In genomic region chr11:102320166-102320565, GRCh38 we compare ENCODE assay signal across 11 cellular contexts. TPM values are rescaled to one million over a fixed set of nuclear protein-coding genes. Genes with fewer than 3 reads are reported as not detected.
DNase-seq lines count a peak whose midpoint lies in the region; ATAC-seq and TF ChIP-seq lines count a peak whose summit lies in the region.
"Had no signal": no experiment of that assay in that cellular context is flagged by ENCODE, and none has a peak within 500 bp of the region (broad histone marks: within the 10 kb centered on the region; RNA-seq: fewer than 3 reads in every experiment).

No MANE protein-coding gene starts in this region.

- peaks cover 12 to 57% (median 44%) of the 10 kb centered on the region in 4 donors for H3K4me1 Mint-ChIP-seq in CD4-positive, CD25-positive, alpha-beta regulatory T cell
- peaks cover 26% of the 10 kb centered on the region for H3K4me1 Mint-ChIP-seq in activated T-helper 17 cell treated with anti-CD3 and anti-CD28 coated beads, Interleukin-2, amount 50 U/mL, for 72 hours
- H3K4me1 Mint-ChIP-seq in naive thymus-derived CD4-positive, alpha-beta T cell: peaks cover 46 to 87% (median 69%) of the 10 kb centered on the region in 7 donors

- no peak for TF ChIP-seq POLR2A in body of pancreas (IDR thresholded peaks at IDR 0.05)

- DNase-seq in CD4-positive, CD25-positive, alpha-beta regulatory T cell: peak in 1 of 3 donors; percentile 49
- DNase-seq in GM12865 (ENCODE audit: low read depth): peak; percentile 40
- DNase-seq in naive thymus-derived CD4-positive, alpha-beta T cell: no peak
- no peak for DNase-seq in A172 (ENCODE audit: low spot score)
- DNase-seq in brain microvascular endothelial cell: no peak
- DNase-seq in body of pancreas: no peak
- DNase-seq: NCI-H510A, SJCRH30 had no signal

- intact Hi-C loops in naive thymus-derived CD4-positive, alpha-beta T cell (cut with micrococcal nuclease): no loop called here
- intact Hi-C loops in body of pancreas (cut with DNase I): no loop called here

- POLR2A ChIA-PET in naive thymus-derived CD4-positive, alpha-beta T cell (lab: Charles Lee): interaction anchor here (0.6 to 2.1 kb wide), 7 partner anchors 13 to 346 kb away, joined by 3 to 11 read pairs (median 4); no protein-coding TSS in a partner anchor

- H3K4me3 Mint-ChIP-seq in CD4-positive, CD25-positive, alpha-beta regulatory T cell: peak overlapping the region; percentile 92 to 100 (median 96)
- H3K4me3 Mint-ChIP-seq in activated T-helper 17 cell treated with anti-CD3 and anti-CD28 coated beads, Interleukin-2, amount 50 U/mL, for 72 hours: peak overlapping the region; percentile 99
- H3K4me3 Mint-ChIP-seq in naive thymus-derived CD4-positive, alpha-beta T cell: peak overlapping the region; percentile 85 to 98 (median 96)
- H3K4me3 Mint-ChIP-seq: mesothelial cell of epicardium had no signal

- CTCF ChIA-PET in naive thymus-derived CD4-positive, alpha-beta T cell (lab: Charles Lee): interaction anchor here (0.7 to 17.6 kb wide), 3 partner anchors 10 to 26 kb away, joined by 3 to 354 read pairs (median 3); no protein-coding TSS in a partner anchor

- ATAC-seq in CD4-positive, CD25-positive, alpha-beta regulatory T cell (ENCODE audit: low read depth in 2 of 2): no peak
- ATAC-seq in activated T-helper 17 cell treated with anti-CD3 and anti-CD28 coated beads, Interleukin-2, amount 50 U/mL, for 72 hours (replicated peaks): no peak
- no peak for ATAC-seq in naive thymus-derived CD4-positive, alpha-beta T cell
- ATAC-seq in HG02870 (IDR thresholded peaks at IDR 0.05; ENCODE audit: unreplicated experiment): no peak
- no peak for ATAC-seq in body of pancreas

- no peaks in the 10 kb centered on the region for H3K27me3 ChIP-seq in CD4-positive, CD25-positive, alpha-beta regulatory T cell (ENCODE audit: control insufficient read depth, insufficient read depth, low read length)
- H3K27me3 ChIP-seq in naive thymus-derived CD4-positive, alpha-beta T cell (ENCODE audit: control insufficient read depth in 2 of 2, insufficient read depth in 2 of 2, low read length in 2 of 2): no peaks in the 10 kb centered on the region
- H3K27me3 ChIP-seq in brain microvascular endothelial cell (replicated peaks) (no peaks in the 10 kb centered on the region), body of pancreas (no peaks in the 10 kb centered on the region)
- H3K27me3 ChIP-seq: SJCRH30 had no signal

- H3K36me3 ChIP-seq in CD4-positive, CD25-positive, alpha-beta regulatory T cell (ENCODE audit: control insufficient read depth, insufficient read depth, low read length): peaks cover 47% of the 10 kb centered on the region
- peaks cover 0 to 8% (median 0%) of the 10 kb centered on the region in 3 experiments for H3K36me3 ChIP-seq in naive thymus-derived CD4-positive, alpha-beta T cell (ENCODE audit: control insufficient read depth in 2 of 3, insufficient read depth in 3 of 3, low read length in 3 of 3)
- H3K36me3 ChIP-seq in brain microvascular endothelial cell (replicated peaks): no peaks in the 10 kb centered on the region
- H3K36me3 ChIP-seq in body of pancreas (replicated peaks in 1 of 2; ENCODE audit: insufficient read depth in 1 of 2, low read depth in 2 of 2): peaks cover 0 to 2% of the 10 kb centered on the region in 2 donors
- H3K36me3 ChIP-seq: SJCRH30 had no signal

- H3K9me3 Mint-ChIP-seq in CD4-positive, CD25-positive, alpha-beta regulatory T cell: peaks cover 0 to 4% (median 0%) of the 10 kb centered on the region in 7 donors
- no peaks in the 10 kb centered on the region for H3K9me3 Mint-ChIP-seq in activated T-helper 17 cell treated with anti-CD3 and anti-CD28 coated beads, Interleukin-2, amount 50 U/mL, for 72 hours
- H3K9me3 Mint-ChIP-seq in naive thymus-derived CD4-positive, alpha-beta T cell: peaks cover 0 to 6% (median 0%) of the 10 kb centered on the region in 11 donors
- H3K9me3 Mint-ChIP-seq: mesothelial cell of epicardium had no signal

- H3K27ac ChIP-seq in CD4-positive, CD25-positive, alpha-beta regulatory T cell (ENCODE audit: insufficient read depth, low read length, poor library complexity, severe bottlenecking): peak overlapping the region; percentile 98
- peak overlapping the region; percentile 97 for H3K27ac ChIP-seq in naive thymus-derived CD4-positive, alpha-beta T cell (ENCODE audit: low read depth, low read length)
- H3K27ac ChIP-seq in brain microvascular endothelial cell: no peak overlapping the region
- H3K27ac ChIP-seq in body of pancreas: peak overlapping the region in 1 of 4 donors; percentile 47
- H3K27ac ChIP-seq: SJCRH30 had no signal

- H3K4me1 ChIP-seq in CD4-positive, CD25-positive, alpha-beta regulatory T cell (ENCODE audit: control insufficient read depth, insufficient read depth, low read length, poor library complexity, severe bottlenecking): peaks cover 66% of the 10 kb centered on the region
- peaks cover 35 to 51% of the 10 kb centered on the region in 2 donors for H3K4me1 ChIP-seq in naive thymus-derived CD4-positive, alpha-beta T cell (ENCODE audit: control insufficient read depth in 2 of 2, insufficient read depth in 2 of 2, low read length in 2 of 2)
- peaks cover 23% of the 10 kb centered on the region for H3K4me1 ChIP-seq in body of pancreas
- H3K4me1 ChIP-seq: SJCRH30 had no signal

- H3K27ac Mint-ChIP-seq in CD4-positive, CD25-positive, alpha-beta regulatory T cell: peak overlapping the region; percentile 96 to 100 (median 97)
- H3K27ac Mint-ChIP-seq in activated T-helper 17 cell treated with anti-CD3 and anti-CD28 coated beads, Interleukin-2, amount 50 U/mL, for 72 hours: peak overlapping the region; percentile 97
- H3K27ac Mint-ChIP-seq in naive thymus-derived CD4-positive, alpha-beta T cell: peak overlapping the region; percentile 80 to 99 (median 94)

- H3K9me3 ChIP-seq in CD4-positive, CD25-positive, alpha-beta regulatory T cell (ENCODE audit: control insufficient read depth in 2 of 2, low read length in 2 of 2): no peaks in the 10 kb centered on the region
- H3K9me3 ChIP-seq in naive thymus-derived CD4-positive, alpha-beta T cell (ENCODE audit: control insufficient read depth in 2 of 3, low read length in 3 of 3): no peaks in the 10 kb centered on the region
- H3K9me3 ChIP-seq in body of pancreas: no peaks in the 10 kb centered on the region
- H3K9me3 ChIP-seq: SJCRH30 had no signal

- in situ Hi-C loops in brain microvascular endothelial cell (cut with HindIII; ENCODE audit: low pct_ligation_motif_present, low sequenced_read_pairs): no loop called here

- TF ChIP-seq CTCF in GM12865 (IDR thresholded peaks at IDR 0.05; ENCODE audit: insufficient read depth, low read depth, low read length, missing control alignments): no peak
- TF ChIP-seq CTCF in brain microvascular endothelial cell (IDR thresholded peaks at IDR 0.05; ENCODE audit: low read depth, low read length, missing control alignments): no peak
- no peak for TF ChIP-seq CTCF in body of pancreas (IDR thresholded peaks at IDR 0.05)

- H3K27me3 Mint-ChIP-seq in CD4-positive, CD25-positive, alpha-beta regulatory T cell: peaks cover 4% of the 10 kb centered on the region
- no peaks in the 10 kb centered on the region for H3K27me3 Mint-ChIP-seq in activated T-helper 17 cell treated with anti-CD3 and anti-CD28 coated beads, Interleukin-2, amount 50 U/mL, for 72 hours
- H3K27me3 Mint-ChIP-seq in naive thymus-derived CD4-positive, alpha-beta T cell: peaks cover 0 to 2% (median 0%) of the 10 kb centered on the region in 5 donors

- peak overlapping the region; percentile 99 for H3K4me3 ChIP-seq in CD4-positive, CD25-positive, alpha-beta regulatory T cell (ENCODE audit: low read depth, low read length)
- H3K4me3 ChIP-seq in GM12865 (ENCODE audit: low read depth, low read length) (peak overlapping the region; percentile 68), brain microvascular endothelial cell (ENCODE audit: low read depth, low read length) (no peak overlapping the region), body of pancreas (no peak overlapping the region)
- H3K4me3 ChIP-seq in naive thymus-derived CD4-positive, alpha-beta T cell (ENCODE audit: low read length): peak overlapping the region; percentile 74
- H3K4me3 ChIP-seq: SJCRH30 had no signal

- peaks cover 53% of the 10 kb centered on the region for H3K36me3 Mint-ChIP-seq in CD4-positive, CD25-positive, alpha-beta regulatory T cell
- peaks cover 83% of the 10 kb centered on the region for H3K36me3 Mint-ChIP-seq in activated T-helper 17 cell treated with anti-CD3 and anti-CD28 coated beads, Interleukin-2, amount 50 U/mL, for 72 hours (ENCODE audit: low read depth)
- H3K36me3 Mint-ChIP-seq in naive thymus-derived CD4-positive, alpha-beta T cell: peaks cover 0 to 48% (median 19%) of the 10 kb centered on the region in 5 donors
- H3K36me3 Mint-ChIP-seq: mesothelial cell of epicardium had no signal

RNA-seq across cellular contexts. Expression of gene BIRC3, which starts 2.9 kb away (rescaled TPM):
- total RNA-seq in CD4-positive, CD25-positive, alpha-beta regulatory T cell: 239 TPM
- polyA plus RNA-seq in CD4-positive, CD25-positive, alpha-beta regulatory T cell: 100 to 1,000 TPM; 107 to 151 (median 118) TPM
- total RNA-seq in activated T-helper 17 cell treated with anti-CD3 and anti-CD28 coated beads, Interleukin-2, amount 50 U/mL, for 72 hours: 100 to 1,000 TPM; 124 to 355 TPM
- total RNA-seq in naive thymus-derived CD4-positive, alpha-beta T cell: 100 to 1,000 TPM in 3 of 5 experiments, 10 to 100 TPM in 2; 62.3 to 160 (median 128) TPM
- 10 to 100 TPM; 18.8 to 47.7 TPM for polyA plus RNA-seq in naive thymus-derived CD4-positive, alpha-beta T cell
- 7.0 and 11.6 TPM in 2 replicates for total RNA-seq in A172 (2014; rRNA removed; shearing (Covaris generic))
- total RNA-seq in body of pancreas: 10 to 100 TPM in 1 of 2 donors, 1 to 10 TPM in 1; 5.3 to 13.2 TPM
- total RNA-seq: SJCRH30 had no signal

RNA-seq across cellular contexts. Expression of gene BIRC2, which starts 26.8 kb away (rescaled TPM):
- total RNA-seq in CD4-positive, CD25-positive, alpha-beta regulatory T cell: 105 TPM
- 10 to 100 TPM; 33.0 to 48.3 (median 44.9) TPM for polyA plus RNA-seq in CD4-positive, CD25-positive, alpha-beta regulatory T cell
- 10 to 100 TPM; 27.3 to 60.9 TPM for total RNA-seq in activated T-helper 17 cell treated with anti-CD3 and anti-CD28 coated beads, Interleukin-2, amount 50 U/mL, for 72 hours
- total RNA-seq in naive thymus-derived CD4-positive, alpha-beta T cell: 100 to 1,000 TPM in 1 of 5 experiments, 10 to 100 TPM in 4; 37.5 to 103 (median 72.0) TPM
- 10 to 100 TPM; 35.2 to 42.8 TPM for polyA plus RNA-seq in naive thymus-derived CD4-positive, alpha-beta T cell
- total RNA-seq in A172 (2014; rRNA removed; shearing (Covaris generic)): 54.8 and 77.1 TPM in 2 replicates
- 10 to 100 TPM; 46.5 to 53.2 TPM for total RNA-seq in body of pancreas

Comparison
In these comparisons a context has a peak if more than half of its experiments do, and no peak if none do; other contexts are left out.
1. H3K4me3 ChIP-seq: peak in CD4-positive, CD25-positive, alpha-beta regulatory T cell (single experiment), GM12865 (single experiment) and naive thymus-derived CD4-positive, alpha-beta T cell (single experiment); none in brain microvascular endothelial cell (single experiment) and body of pancreas (0 of 2).
2. Peak in every context shown above with its lines, with median percentiles within 50 percentile points of each other: H3K27ac Mint-ChIP-seq and H3K4me3 Mint-ChIP-seq.